Comparison of ENCODE assay signal across 20 cellular contexts in the genomic region with DNA sequence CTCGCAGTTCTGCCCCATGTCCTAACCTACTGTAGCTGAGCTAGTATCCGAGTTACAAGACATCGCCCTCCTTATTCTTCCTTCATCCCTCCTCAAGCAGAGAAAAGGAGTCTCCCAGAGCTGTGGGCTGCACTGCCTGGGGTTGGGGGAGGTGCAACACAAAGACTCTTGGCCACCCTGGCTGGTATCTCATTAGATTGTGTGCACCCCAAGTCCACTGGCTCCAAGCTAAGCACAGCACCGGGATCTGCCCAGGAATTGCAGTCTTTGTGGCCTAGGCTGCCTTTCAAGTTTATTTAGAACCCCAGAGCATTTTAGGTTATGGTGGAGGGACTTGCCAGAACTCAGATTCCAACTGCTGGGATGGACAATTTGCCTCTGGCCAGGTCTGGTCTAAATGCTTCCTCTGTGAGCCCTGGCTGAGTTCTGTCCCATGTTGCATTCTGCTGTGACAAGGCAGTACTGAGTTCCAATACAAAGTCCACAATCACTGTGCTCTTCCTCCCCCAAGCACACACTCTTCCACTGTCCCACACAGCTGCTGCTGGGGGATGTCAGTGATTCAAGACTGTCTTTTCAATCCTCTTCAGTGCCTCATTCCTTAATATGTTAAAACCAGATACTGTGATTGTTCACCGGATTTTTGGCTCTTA.
"Had no signal": no experiment of that assay in that cellular context is flagged by ENCODE, and none has a peak within 500 bp of the region (broad histone marks: within the 10 kb centered on the region; RNA-seq: fewer than 3 reads in every experiment).

No MANE protein-coding gene starts in this region.

- H3K9me3 ChIP-seq: MG63, SJSA1 had no signal

- H3K36me3 ChIP-seq: MG63, SJSA1 had no signal

- DNase-seq: KBM-7, MG63, NCI-H1092, NCI-H1105 treated with DMSO at 0.1 percent for 48 hours, NCI-H1417 treated with DMSO at 0.1 percent for 48 hours, NCI-H146, NCI-H1694 treated with DMSO at 0.1 percent for 48 hours, NCI-H1930, NCI-H2081, NCI-H2107, NCI-H2227 treated with DMSO at 0.1 percent for 48 hours, NCI-H524, NCI-H69, NCI-H774, Right ventricle myocardium superior, RPMI8226, SIG-M5 had no signal

- H3K4me1 ChIP-seq: SJSA1 had no signal

- H3K27ac ChIP-seq: SJSA1, SK-N-MC had no signal

- FAIRE-seq: RCC 7860 had no signal

- H3K4me3 ChIP-seq: MG63, SJSA1, SK-N-MC had no signal

- H3K27me3 ChIP-seq: MG63, SJSA1 had no signal
